Comparison of ENCODE assay signal across 26 cellular contexts in genomic region chr1:166950156-166950555, GRCh38. TPM values are rescaled to one million over a fixed set of nuclear protein-coding genes. Genes with fewer than 3 reads are reported as not detected.
DNase-seq lines count a peak whose midpoint lies in the region; FAIRE-seq and TF ChIP-seq lines count a peak whose summit lies in the region.
"Had no signal": no experiment of that assay in that cellular context is flagged by ENCODE, and none has a peak within 500 bp of the region (broad histone marks: within the 10 kb centered on the region; RNA-seq: fewer than 3 reads in every experiment).

No MANE protein-coding gene starts in this region.

- intact Hi-C loops in uterus (cut with DNase I; ENCODE audit: low total_unique reads), result loop anchor here (1.0 kb wide), 1 partner anchor 21 kb away; no protein-coding TSS in a partner anchor

- H3K36me3 ChIP-seq in H7 (replicated peaks; ENCODE audit: control insufficient read depth, insufficient read depth, low read length) (no peaks in the 10 kb centered on the region), uterus (no peaks in the 10 kb centered on the region)
- H3K36me3 ChIP-seq: breast epithelium had no signal

- DNase-seq in H7 (peak; percentile 62), astrocyte of the hippocampus (ENCODE audit: low read depth, low spot score) (peak; percentile 59), iPS-NIHi7 (ENCODE audit: extremely low spot score) (peak; percentile 43), pons (ENCODE audit: low spot score) (peak; percentile 20), uterus (no peak), GM19239 (ENCODE audit: insufficient read length, low spot score) (no peak)
- DNase-seq in activated T-cell treated with anti-CD3 and anti-CD28 coated beads, Interleukin-2, amount 50 U/mL, for 1 hour, result no peak
- DNase-seq: activated CD4-positive, alpha-beta T cell treated with anti-CD3 and anti-CD28 coated beads for 4 hours; activated CD8-positive, alpha-beta memory T cell treated with anti-CD3 and anti-CD28 coated beads for 24 hours; activated gamma-delta T cell treated with Interleukin-2 at 50 U/mL for 16 hours; activated T-cell treated with anti-CD3 and anti-CD28 coated beads, Interleukin-2, amount 50 U/mL, for 24 hours; effector memory CD8-positive, alpha-beta T cell; Karpas-422; MV-4-11; NCI-H187; NCI-H446; OCI-M1; right cardiac atrium; stimulated activated CD4-positive, alpha-beta T cell treated with anti-CD3 and anti-CD28 coated beads, Interleukin-4, amount 100 ng/mL, for 1 hour; stimulated activated naive B cell treated with anti-CD40 and anti-IgM and Interleukin-4, amounts not matched to agents 10 μg/mL and 1 μg/mL and 100 μg/mL, for 72 hours had no signal

- H3K4me1 ChIP-seq in uterus, result no peaks in the 10 kb centered on the region
- H3K4me1 ChIP-seq: breast epithelium had no signal

- H3K9me3 ChIP-seq in uterus, result no peaks in the 10 kb centered on the region
- H3K9me3 ChIP-seq: breast epithelium had no signal

- TF ChIP-seq POLR2A in uterus (IDR thresholded peaks at IDR 0.05), result no peak

- H3K27ac ChIP-seq in uterus, result no peak overlapping the region
- H3K27ac ChIP-seq: breast epithelium had no signal

- no peak for TF ChIP-seq CTCF in uterus (IDR thresholded peaks at IDR 0.05)

- H3K4me3 ChIP-seq in H7 (ENCODE audit: insufficient read depth, low read depth, low read length), result no peak overlapping the region
- no peak overlapping the region for H3K4me3 ChIP-seq in uterus
- H3K4me3 ChIP-seq: breast epithelium had no signal

- no peak for FAIRE-seq in GM19239 (lab: Jason Lieb, UNC)
- FAIRE-seq: frontal cortex, urothelium cell line had no signal

- H3K27me3 ChIP-seq in H7 (ENCODE audit: control insufficient read depth, insufficient read depth, low read length), result peaks cover 28% of the 10 kb centered on the region
- H3K27me3 ChIP-seq in uterus, result no peaks in the 10 kb centered on the region

RNA-seq across cellular contexts. Expression of gene ILDR2, which starts 25.2 kb away (rescaled TPM):
- total RNA-seq in H7 (2014; rRNA removed; shearing (Covaris generic)), result 0.11 and 0.21 TPM in 2 replicates
- 1 to 10 TPM in 1 of 4 donors, under 1 TPM in 1, not detected in 2; 0.30 to 2.8 TPM for total RNA-seq in uterus

RNA-seq across cellular contexts. Expression of gene MAEL, which starts 38.9 kb away (rescaled TPM):
- not detected in 2 replicates for total RNA-seq in H7 (2014; rRNA removed; shearing (Covaris generic))
- under 1 TPM in 1 of 4 donors, not detected in 3; 0.69 TPM for total RNA-seq in uterus
- total RNA-seq: H4; osteocyte; T-helper 2 cell treated with Interferon-gamma antibody and Interleukin-4, amounts not matched to agents 100 ng/mL and 5 ng/mL, for 36 hours had no signal

Comparison
In these comparisons a context has a peak if more than half of its experiments do, and no peak if none do; other contexts are left out.
1. DNase-seq: peak in H7 (single experiment), astrocyte of the hippocampus (single experiment), iPS-NIHi7 (single experiment) and pons (single experiment); none in activated T-cell treated with anti-CD3 and anti-CD28 coated beads, Interleukin-2, amount 50 U/mL, for 1 hour (single experiment), uterus (0 of 2) and GM19239 (single experiment).